ENCODE assay signal across 12 cellular contexts in genomic region chr17:18854956-18855355, GRCh38. TPM values are rescaled to one million over a fixed set of nuclear protein-coding genes. Genes with fewer than 3 reads are reported as not detected.
A peak's percentile ranks its signal among the peaks of the same experiment; 100 is the strongest.
DNase-seq lines count a peak whose midpoint lies in the region; ATAC-seq and TF ChIP-seq lines count a peak whose summit lies in the region.
"Had no signal": no experiment of that assay in that cellular context is flagged by ENCODE, and none has a peak within 500 bp of the region (broad histone marks: within the 10 kb centered on the region; RNA-seq: fewer than 3 reads in every experiment).

No MANE protein-coding gene starts in this region.

- H3K27me3 ChIP-seq in AG04450 (ENCODE audit: control insufficient read depth, insufficient read depth, low read length) (no peaks in the 10 kb centered on the region), HCT116 (ENCODE audit: insufficient read depth, low read length) (no peaks in the 10 kb centered on the region), mesenchymal stem cell (ENCODE audit: control insufficient read depth in 1 of 2, insufficient read depth in 1 of 2, low read length in 2 of 2) (no peaks in the 10 kb centered on the region), right atrium auricular region (no peaks in the 10 kb centered on the region)
- H3K27me3 ChIP-seq: ascending aorta, left lung had no signal

- 96% methylated on average over 7 of the region's 7 CpGs for WGBS in mesenchymal stem cell

- RAD21 ChIA-PET in HCT116 (lab: Charles Lee; ENCODE audit: low non-redundant PET in 1 of 2, low total read pairs in 2 of 2, uncharacterized antibody in 2 of 2, unreplicated experiment in 2 of 2): no interaction called here

- H3K4ac ChIP-seq in mesenchymal stem cell (ENCODE audit: low read depth in 1 of 2, low read length in 2 of 2): no peak overlapping the region

- DNase-seq in AG04450 (ENCODE audit: low read depth, low spot score) (no peak), HCT116 (ENCODE audit: low read depth, low spot score) (no peak), mesenchymal stem cell (no peak), NCI-H774 (lab: John Stamatoyannopoulos, UW) (no peak), NCI-H510A (lab: John Stamatoyannopoulos, UW) (no peak), cerebellum (ENCODE audit: low spot score) (no peak), right atrium auricular region (ENCODE audit: low spot score) (no peak)
- DNase-seq in activated naive CD4-positive, alpha-beta T cell treated with anti-CD3 and anti-CD28 coated beads, Interleukin-2, amount 50 U/mL, for 72 hours (ENCODE audit: low spot score in 2 of 2): no peak
- DNase-seq: activated CD4-positive, CD25-positive, alpha-beta regulatory T cell; left lung; NCI-H2081 had no signal

- peaks cover 0 to 9% of the 10 kb centered on the region in 2 donors for H3K36me3 Mint-ChIP-seq in activated naive CD4-positive, alpha-beta T cell treated with anti-CD3 and anti-CD28 coated beads, Interleukin-2, amount 50 U/mL, for 72 hours

- no peaks in the 10 kb centered on the region for H3K9me3 Mint-ChIP-seq in activated naive CD4-positive, alpha-beta T cell treated with anti-CD3 and anti-CD28 coated beads, Interleukin-2, amount 50 U/mL, for 72 hours

- no peak for TF ChIP-seq RAD21 in HCT116 (IDR thresholded peaks at IDR 0.05; ENCODE audit: low read depth)

- POLR2A ChIA-PET in AG04450 (lab: Yijun Ruan, JAX) (no interaction called here), HCT116 (lab: Charles Lee) (no interaction called here)

- H2AK5ac ChIP-seq in mesenchymal stem cell (ENCODE audit: low read length, severe bottlenecking): peak overlapping the region; percentile 35

- H2BK5ac ChIP-seq in mesenchymal stem cell (ENCODE audit: low read depth, low read length, poor library complexity, severe bottlenecking): no peak overlapping the region

- H3K36me3 ChIP-seq in HCT116 (ENCODE audit: control insufficient read depth in 1 of 2, insufficient read depth in 2 of 2, low read length in 2 of 2) (no peaks in the 10 kb centered on the region), mesenchymal stem cell (ENCODE audit: control insufficient read depth in 1 of 2, insufficient read depth in 2 of 2, low read depth in 1 of 2, low read length in 2 of 2) (peaks cover 0 to 3% of the 10 kb centered on the region in 2 experiments), right atrium auricular region (no peaks in the 10 kb centered on the region)
- H3K36me3 ChIP-seq: ascending aorta, left lung had no signal

- H4K20me1 ChIP-seq in HCT116 (ENCODE audit: insufficient read depth): no peaks in the 10 kb centered on the region

- H3K4me2 ChIP-seq in HCT116 (ENCODE audit: low read length) (peak overlapping the region; percentile 88), mesenchymal stem cell (ENCODE audit: low read length, poor library complexity, severe bottlenecking) (no peak overlapping the region)

- H2BK12ac ChIP-seq in mesenchymal stem cell (ENCODE audit: low read length in 2 of 2): no peak overlapping the region

- H3K9me2 ChIP-seq in HCT116 (ENCODE audit: insufficient read depth): no peaks in the 10 kb centered on the region

- CTCF ChIA-PET in AG04450 (lab: Charles Lee): no interaction called here
- CTCF ChIA-PET in HCT116 (lab: Charles Lee): no interaction called here

- intact Hi-C loops in HCT116 (cut with micrococcal nuclease): no loop called here

- no peak for ATAC-seq in HCT116
- ATAC-seq in activated naive CD4-positive, alpha-beta T cell treated with anti-CD3 and anti-CD28 coated beads, Interleukin-2, amount 50 U/mL, for 72 hours: no peak
- ATAC-seq: left lung had no signal

- no peak overlapping the region for H3K18ac ChIP-seq in mesenchymal stem cell (ENCODE audit: low read depth in 1 of 2, low read length in 2 of 2)

- BruUV-seq in HCT116 (replicated peaks; lab: Mats Ljungman, UMichigan): no TSS peak

- peaks cover 13% of the 10 kb centered on the region for H3K79me2 ChIP-seq in HCT116 (ENCODE audit: insufficient read depth, low read length)

- no peak overlapping the region for H2AFZ ChIP-seq in HCT116 (ENCODE audit: low read depth, low read length, poor library complexity, severe bottlenecking)
- H2AFZ ChIP-seq in mesenchymal stem cell (ENCODE audit: low read depth, low read length): no peak overlapping the region

- H3K9me3 ChIP-seq in AG04450 (ENCODE audit: control insufficient read depth, insufficient read depth, low read length): no peaks in the 10 kb centered on the region
- no peaks in the 10 kb centered on the region for H3K9me3 ChIP-seq in HCT116 (ENCODE audit: control insufficient read depth in 1 of 2, insufficient read depth in 1 of 2, low read depth in 1 of 2, low read length in 2 of 2)
- no peaks in the 10 kb centered on the region for H3K9me3 ChIP-seq in mesenchymal stem cell (ENCODE audit: control insufficient read depth, low read length)
- no peaks in the 10 kb centered on the region for H3K9me3 ChIP-seq in right atrium auricular region
- H3K9me3 ChIP-seq: ascending aorta, left lung had no signal

- H3K27ac Mint-ChIP-seq in activated naive CD4-positive, alpha-beta T cell treated with anti-CD3 and anti-CD28 coated beads, Interleukin-2, amount 50 U/mL, for 72 hours: peak overlapping the region; percentile 29 to 84

- H2BK15ac ChIP-seq in mesenchymal stem cell (ENCODE audit: low read depth, poor library complexity, severe bottlenecking): no peak overlapping the region

- H3K14ac ChIP-seq in mesenchymal stem cell (ENCODE audit: low read length in 2 of 2): no peak overlapping the region

- H3K4me3 ChIP-seq in AG04450 (ENCODE audit: low read depth, low read length) (peak overlapping the region; percentile 80; the same call in 1 of the 2 replicates), HCT116 (replicated peaks in 1 of 2; ENCODE audit: low read depth in 1 of 2, low read length in 2 of 2) (peak overlapping the region; percentile 72 to 86; a peak in 2 of 4 replicates), mesenchymal stem cell (ENCODE audit: insufficient read depth in 1 of 2, low read depth in 1 of 2, low read length in 2 of 2) (peak overlapping the region in 1 of 2 experiments; percentile 88), right atrium auricular region (no peak overlapping the region)

- no peak overlapping the region for H4K91ac ChIP-seq in mesenchymal stem cell (ENCODE audit: low read length)

- no peak for TF ChIP-seq POLR2A in HCT116 (IDR thresholded peaks at IDR 0.05; ENCODE audit: borderline replicate concordance, extremely low read depth, insufficient read depth, insufficient read length)

- no peak overlapping the region for H2BK120ac ChIP-seq in mesenchymal stem cell (ENCODE audit: low read depth, low read length)

- H3K27ac ChIP-seq in AG04450 (ENCODE audit: low read depth, low read length): no peak overlapping the region
- H3K27ac ChIP-seq in HCT116 (ENCODE audit: low read depth, low read length): no peak overlapping the region
- H3K27ac ChIP-seq in mesenchymal stem cell (ENCODE audit: low read length, poor library complexity, severe bottlenecking): no peak overlapping the region
- no peak overlapping the region for H3K27ac ChIP-seq in right atrium auricular region

- TF ChIP-seq CTCF in AG04450 (IDR thresholded peaks at IDR 0.05; ENCODE audit: low read depth, low read length) (no peak), HCT116 (IDR thresholded peaks at IDR 0.05 in 2 of 3, conservative IDR thresholded peaks at IDR 0.05 in 1 of 3; ENCODE audit: borderline replicate concordance in 1 of 3, insufficient read depth in 1 of 3, low read depth in 2 of 3, low read length in 2 of 3) (no peak), right atrium auricular region (IDR thresholded peaks at IDR 0.05) (no peak)

- no peak overlapping the region for H4K8ac ChIP-seq in mesenchymal stem cell (ENCODE audit: low read length)

- no peak overlapping the region for H3K9ac ChIP-seq in HCT116 (ENCODE audit: low read length)
- peak overlapping the region; percentile 92 for H3K9ac ChIP-seq in mesenchymal stem cell (ENCODE audit: low read length)

- peaks cover 14% of the 10 kb centered on the region for H3K79me1 ChIP-seq in mesenchymal stem cell (replicated peaks; ENCODE audit: low read length, poor library complexity, severe bottlenecking)

- H3K4me1 ChIP-seq in HCT116 (ENCODE audit: control insufficient read depth in 1 of 2, insufficient read depth in 2 of 2, low read length in 2 of 2) (peaks cover 16 to 41% of the 10 kb centered on the region in 2 experiments), mesenchymal stem cell (ENCODE audit: control insufficient read depth, insufficient read depth, low read depth, low read length) (peaks cover 4% of the 10 kb centered on the region), right atrium auricular region (peaks cover 0 to 27% of the 10 kb centered on the region in 2 donors)

- no peak overlapping the region for H3K23ac ChIP-seq in mesenchymal stem cell (ENCODE audit: low read length in 2 of 2)

TF ChIP-seq in HCT116, 20 proteins besides CTCF, POLR2A, EP300 and RAD21 (continues in another document):
- no peak for TF ChIP-seq TCF7L2 (IDR thresholded peaks at IDR 0.05; ENCODE audit: borderline replicate concordance, extremely low read depth, insufficient read depth, insufficient read length)
- no peak for TF ChIP-seq ZNF274 (IDR thresholded peaks at IDR 0.05; ENCODE audit: low read depth, low read length)
- TF ChIP-seq FOSL1 (IDR thresholded peaks at IDR 0.05; ENCODE audit: low read depth): no peak
- no peak for TF ChIP-seq CBX3 (IDR thresholded peaks at IDR 0.05; ENCODE audit: low read depth)
- no peak for TF ChIP-seq YY1 (IDR thresholded peaks at IDR 0.05; ENCODE audit: extremely low read depth, insufficient replicate concordance, low read depth, low read length)
- no peak for TF ChIP-seq SRF (IDR thresholded peaks at IDR 0.05; ENCODE audit: low read depth)
- TF ChIP-seq JUND (IDR thresholded peaks at IDR 0.05): no peak
- TF ChIP-seq ZFX (IDR thresholded peaks at IDR 0.05): no peak
- TF ChIP-seq EGR1 (IDR thresholded peaks at IDR 0.05; ENCODE audit: low read depth): no peak
- TF ChIP-seq EZH2phosphoT487 (IDR thresholded peaks at IDR 0.05; ENCODE audit: borderline replicate concordance): no peak
- no peak for TF ChIP-seq ELF1 (IDR thresholded peaks at IDR 0.05; ENCODE audit: borderline replicate concordance, low read depth)

RNA-seq across cellular contexts. Expression of gene PRPSAP2, which starts 3.0 kb away (rescaled TPM):
- polyA plus RNA-seq in AG04450 (2011; rRNA removed): 27.3 and 33.9 TPM in 2 replicates
- polyA minus RNA-seq in AG04450 (2011; rRNA and poly(A)+ RNA removed): 21.5 and 30.9 TPM in 2 replicates
- total RNA-seq in HCT116 (2021; ENCODE audit: unreplicated experiment) (37.8 TPM), cerebellum (77.3 TPM), right atrium auricular region (10 to 100 TPM; 19.5 to 23.2 TPM)
- 28.5 and 34.1 TPM in 2 replicates for polyA plus RNA-seq in HCT116 (2012)
- 10 to 100 TPM; 28.1 to 45.4 TPM for total RNA-seq in activated naive CD4-positive, alpha-beta T cell treated with anti-CD3 and anti-CD28 coated beads, Interleukin-2, amount 50 U/mL, for 72 hours
- polyA plus RNA-seq in mesenchymal stem cell (2013, experiment 1 of 2): 19.2 TPM
- polyA plus RNA-seq in mesenchymal stem cell (2013, experiment 2 of 2): 19.4 TPM

Comparison
In these comparisons a context has a peak if more than half of its experiments do, and no peak if none do; other contexts are left out.
1. H3K4me3 ChIP-seq: peak in AG04450 (single experiment) and HCT116 (2 of 2); none in right atrium auricular region (0 of 2).